Comparison of ENCODE assay signal across 8 cellular contexts in genomic region chr9:134163374-134164196, GRCh38. TPM values are rescaled to one million over a fixed set of nuclear protein-coding genes. Genes with fewer than 3 reads are reported as not detected.
DNase-seq lines count a peak whose midpoint lies in the region; ATAC-seq, FAIRE-seq and TF ChIP-seq lines count a peak whose summit lies in the region.

No MANE protein-coding gene starts in this region.

- H3K4me3 ChIP-seq in smooth muscle cell: no peak overlapping the region

- peak overlapping the region; percentile 26 for H3K27ac ChIP-seq in smooth muscle cell (ENCODE audit: low read depth)

- peaks cover 2% of the 10 kb centered on the region for H3K9me3 Mint-ChIP-seq in T-helper 1 cell treated with Interleukin-12 subunit alpha and Interleukin-12 subunit beta and Interleukin-4 antibody, amounts not matched to agents 30 μg/mL and 1 μg/mL, for 36 hours

- H3K27ac Mint-ChIP-seq in T-helper 1 cell treated with Interleukin-12 subunit alpha and Interleukin-12 subunit beta and Interleukin-4 antibody, amounts not matched to agents 30 μg/mL and 1 μg/mL, for 36 hours: peak overlapping the region; percentile 15

- no peak overlapping the region for H3K4me2 ChIP-seq in smooth muscle cell

- FAIRE-seq in H54 (lab: Jason Lieb, UNC): no peak

- no peaks in the 10 kb centered on the region for H3K36me3 ChIP-seq in smooth muscle cell (ENCODE audit: low read depth)

- H3K4me3 Mint-ChIP-seq in T-helper 1 cell treated with Interleukin-12 subunit alpha and Interleukin-12 subunit beta and Interleukin-4 antibody, amounts not matched to agents 30 μg/mL and 1 μg/mL, for 36 hours: no peak overlapping the region

- no peak overlapping the region for H3K9ac ChIP-seq in smooth muscle cell (ENCODE audit: low read depth)

- no peaks in the 10 kb centered on the region for H3F3A ChIP-seq in smooth muscle cell (ENCODE audit: low read depth)

- TF ChIP-seq POLR2A in GM19193 (IDR thresholded peaks at IDR 0.05; ENCODE audit: extremely low read depth, insufficient read depth, insufficient read length) (peak; percentile 7), H54 (IDR thresholded peaks at IDR 0.05; ENCODE audit: low read depth, low read length) (no peak)

- H3K27me3 Mint-ChIP-seq in T-helper 1 cell treated with Interleukin-12 subunit alpha and Interleukin-12 subunit beta and Interleukin-4 antibody, amounts not matched to agents 30 μg/mL and 1 μg/mL, for 36 hours (ENCODE audit: low read depth): no peaks in the 10 kb centered on the region

- peaks cover 5% of the 10 kb centered on the region for H3K36me3 Mint-ChIP-seq in T-helper 1 cell treated with Interleukin-12 subunit alpha and Interleukin-12 subunit beta and Interleukin-4 antibody, amounts not matched to agents 30 μg/mL and 1 μg/mL, for 36 hours (ENCODE audit: low read depth)

- H2AFZ ChIP-seq in smooth muscle cell (ENCODE audit: low read depth): peak overlapping the region; percentile 63

- H3K4me1 Mint-ChIP-seq in T-helper 1 cell treated with Interleukin-12 subunit alpha and Interleukin-12 subunit beta and Interleukin-4 antibody, amounts not matched to agents 30 μg/mL and 1 μg/mL, for 36 hours (ENCODE audit: low read depth): peaks cover 11% of the 10 kb centered on the region

- no peaks in the 10 kb centered on the region for H3K9me3 ChIP-seq in smooth muscle cell (replicated peaks; ENCODE audit: low read depth)

- H4K20me1 ChIP-seq in smooth muscle cell (ENCODE audit: low read depth): no peaks in the 10 kb centered on the region

- TF ChIP-seq CTCF in smooth muscle cell (IDR thresholded peaks at IDR 0.05; ENCODE audit: borderline replicate concordance, insufficient read depth, poor library complexity, severe bottlenecking): peak; percentile 12

- WGBS in smooth muscle cell (ENCODE audit: low lambda C conversion rate): 55% methylated on average over 78 of the region's 79 CpGs

- no peaks in the 10 kb centered on the region for H3K27me3 ChIP-seq in smooth muscle cell (ENCODE audit: low read depth)

- ATAC-seq in GM18868 (IDR thresholded peaks at IDR 0.05; ENCODE audit: unreplicated experiment): no peak
- no peak for ATAC-seq in HG02885 (IDR thresholded peaks at IDR 0.05; ENCODE audit: poor library complexity, unreplicated experiment)

- H3K79me2 ChIP-seq in smooth muscle cell (ENCODE audit: low read depth): no peaks in the 10 kb centered on the region

- no peaks in the 10 kb centered on the region for H3K4me1 ChIP-seq in smooth muscle cell (ENCODE audit: low read depth)

- DNase-seq in anterior cingulate cortex (lab: John Stamatoyannopoulos, UW) (peak in 45 of 58 donors; percentile 11 to 70 (median 46)), hypothalamus (lab: John Stamatoyannopoulos, UW) (peak in 42 of 51 donors; percentile 16 to 76 (median 46)), smooth muscle cell (lab: John Stamatoyannopoulos, UW; ENCODE audit: unreplicated experiment) (no peak), H54 (ENCODE audit: insufficient read length, low spot score) (no peak)

RNA-seq across cellular contexts. Expression of gene RNU6ATAC, which starts 0.8 kb away (rescaled TPM):
- not detected in 2 replicates for total RNA-seq in smooth muscle cell
- polyA plus RNA-seq in smooth muscle cell: not detected in 2 replicates

RNA-seq across cellular contexts. Expression of gene WDR5, which starts 27.7 kb away (rescaled TPM):
- total RNA-seq in smooth muscle cell: 8.9 and 9.8 TPM in 2 replicates
- 15.7 and 16.3 TPM in 2 replicates for polyA plus RNA-seq in smooth muscle cell

Comparison
In these comparisons a context has a peak if more than half of its experiments do, and no peak if none do; other contexts are left out.
1. DNase-seq: peak in anterior cingulate cortex (45 of 58) and hypothalamus (42 of 51); none in smooth muscle cell (single experiment) and H54 (single experiment).